ENCODE assay signal across 12 cellular contexts in genomic region chr17:76204277-76204676, GRCh38. TPM values are rescaled to one million over a fixed set of nuclear protein-coding genes. Genes with fewer than 3 reads are reported as not detected.
DNase-seq lines count a peak whose midpoint lies in the region; ATAC-seq and TF ChIP-seq lines count a peak whose summit lies in the region.
"Had no signal": no experiment of that assay in that cellular context is flagged by ENCODE, and none has a peak within 500 bp of the region (broad histone marks: within the 10 kb centered on the region; RNA-seq: fewer than 3 reads in every experiment).

No MANE protein-coding gene starts in this region.

- intact Hi-C loops in sciatic nerve (cut with DNase I): no loop called here

- peaks cover 57% of the 10 kb centered on the region for H3K4me1 Mint-ChIP-seq in activated naive CD8-positive, alpha-beta T cell treated with anti-CD3 and anti-CD28 coated beads, Interleukin-2, amount 10 ng/mL, durations not matched to agents 7 days and 5 days
- H3K4me1 Mint-ChIP-seq in activated naive CD8-positive, alpha-beta T cell treated with anti-CD3 and anti-CD28 coated beads for 36 hours: peaks cover 48% of the 10 kb centered on the region

- no peaks in the 10 kb centered on the region for H3K27me3 Mint-ChIP-seq in activated naive CD8-positive, alpha-beta T cell treated with anti-CD3 and anti-CD28 coated beads, Interleukin-2, amount 10 ng/mL, durations not matched to agents 7 days and 5 days
- H3K27me3 Mint-ChIP-seq in activated naive CD8-positive, alpha-beta T cell treated with anti-CD3 and anti-CD28 coated beads for 36 hours: no peaks in the 10 kb centered on the region

- H3K36me3 Mint-ChIP-seq in activated naive CD8-positive, alpha-beta T cell treated with anti-CD3 and anti-CD28 coated beads, Interleukin-2, amount 10 ng/mL, durations not matched to agents 7 days and 5 days: peaks cover 61% of the 10 kb centered on the region
- H3K36me3 Mint-ChIP-seq in activated naive CD8-positive, alpha-beta T cell treated with anti-CD3 and anti-CD28 coated beads for 36 hours: peaks cover 39% of the 10 kb centered on the region

- no peak for ATAC-seq in activated naive CD8-positive, alpha-beta T cell treated with anti-CD3 and anti-CD28 coated beads, Interleukin-2, amount 10 ng/mL, durations not matched to agents 7 days and 5 days (ENCODE audit: low read depth)
- ATAC-seq in sciatic nerve: no peak

- no peak overlapping the region for H3K4me3 ChIP-seq in fibroblast of mammary gland (ENCODE audit: control insufficient read depth, low read depth, low read length)
- H3K4me3 ChIP-seq: BLaER1 treated with 17β-estradiol and CSF1 and Interleukin-3, amounts not matched to agents 10 nM and 100 nM had no signal

- H3K27ac ChIP-seq in caudate nucleus (ENCODE audit: low read depth, low read length): no peak overlapping the region

- no peak overlapping the region for H3K4me3 Mint-ChIP-seq in activated naive CD8-positive, alpha-beta T cell treated with anti-CD3 and anti-CD28 coated beads, Interleukin-2, amount 10 ng/mL, durations not matched to agents 7 days and 5 days
- no peak overlapping the region for H3K4me3 Mint-ChIP-seq in activated naive CD8-positive, alpha-beta T cell treated with anti-CD3 and anti-CD28 coated beads for 36 hours
- H3K4me3 Mint-ChIP-seq: H9 had no signal

- no peak for TF ChIP-seq CTCF in fibroblast of mammary gland (conservative IDR thresholded peaks at IDR 0.05; ENCODE audit: control insufficient read depth, insufficient read depth, low read depth, low read length)

- peaks cover 2% of the 10 kb centered on the region for H3K9me3 Mint-ChIP-seq in activated naive CD8-positive, alpha-beta T cell treated with anti-CD3 and anti-CD28 coated beads, Interleukin-2, amount 10 ng/mL, durations not matched to agents 7 days and 5 days
- no peaks in the 10 kb centered on the region for H3K9me3 Mint-ChIP-seq in activated naive CD8-positive, alpha-beta T cell treated with anti-CD3 and anti-CD28 coated beads for 36 hours
- H3K9me3 Mint-ChIP-seq: H9 had no signal

- H3K27ac Mint-ChIP-seq in activated naive CD8-positive, alpha-beta T cell treated with anti-CD3 and anti-CD28 coated beads, Interleukin-2, amount 10 ng/mL, durations not matched to agents 7 days and 5 days: peak overlapping the region; percentile 54
- no peak overlapping the region for H3K27ac Mint-ChIP-seq in activated naive CD8-positive, alpha-beta T cell treated with anti-CD3 and anti-CD28 coated beads for 36 hours
- H3K27ac Mint-ChIP-seq: H9 had no signal

- POLR2A ChIA-PET in activated naive CD8-positive, alpha-beta T cell treated with anti-CD3 and anti-CD28 coated beads, Interleukin-2, amount 10 ng/mL, durations not matched to agents 7 days and 5 days (lab: Charles Lee): interaction anchor here (0.7 to 1.3 kb wide), 4 partner anchors 13 to 64 kb away, joined by 3 to 4 read pairs (median 4); no protein-coding TSS in a partner anchor

- DNase-seq in activated naive CD8-positive, alpha-beta T cell treated with anti-CD3 and anti-CD28 coated beads, Interleukin-2, amount 10 ng/mL, durations not matched to agents 7 days and 5 days: peak; percentile 17
- DNase-seq in activated naive CD8-positive, alpha-beta T cell treated with anti-CD3 and anti-CD28 coated beads for 36 hours: no peak
- DNase-seq in RPMI7951 (ENCODE audit: low read depth) (peak; percentile 68), fibroblast of mammary gland (ENCODE audit: low read depth) (peak; percentile 85), smooth muscle cell of the brain vasculature (ENCODE audit: low read depth, low spot score) (peak; percentile 36), NCI-H446 (lab: John Stamatoyannopoulos, UW) (no peak), sciatic nerve (ENCODE audit: low spot score) (no peak), caudate nucleus (lab: John Stamatoyannopoulos, UW) (no peak)
- DNase-seq: H9; NCI-H524; stimulated activated CD4-positive, alpha-beta T cell treated with anti-CD3 and anti-CD28 coated beads, Interleukin-4, amount 100 ng/mL, for 4 hours had no signal

RNA-seq across cellular contexts. Expression of gene RNF157, which starts 36.0 kb away (rescaled TPM):
- 100 to 1,000 TPM; 103 to 110 TPM for total RNA-seq in activated naive CD8-positive, alpha-beta T cell treated with anti-CD3 and anti-CD28 coated beads, Interleukin-2, amount 10 ng/mL, durations not matched to agents 7 days and 5 days
- 10 to 100 TPM; 30.4 to 34.7 TPM for total RNA-seq in activated naive CD8-positive, alpha-beta T cell treated with anti-CD3 and anti-CD28 coated beads for 36 hours
- 3.5 and 5.8 TPM in 2 replicates for total RNA-seq in RPMI7951 (2014; rRNA removed; shearing (Covaris generic))
- total RNA-seq in sciatic nerve: 15.8 TPM

Comparison
In these comparisons a context has a peak if more than half of its experiments do, and no peak if none do; other contexts are left out.
1. DNase-seq: peak in activated naive CD8-positive, alpha-beta T cell treated with anti-CD3 and anti-CD28 coated beads, Interleukin-2, amount 10 ng/mL, durations not matched to agents 7 days and 5 days (single experiment), RPMI7951 (single experiment), fibroblast of mammary gland (single experiment) and smooth muscle cell of the brain vasculature (single experiment); none in activated naive CD8-positive, alpha-beta T cell treated with anti-CD3 and anti-CD28 coated beads for 36 hours (single experiment), NCI-H446 (0 of 2), sciatic nerve (single experiment) and caudate nucleus (0 of 61).